ENCODE assay signal across 1 cellular context in genomic region chr1:184299796-184300195, GRCh38.
TF ChIP-seq lines count a peak whose summit lies in the region.

No MANE protein-coding gene starts in this region.

TF ChIP-seq in SK-N-SH, 30 proteins besides CTCF, POLR2A, EP300 and RAD21 (continued from another document):
- TF ChIP-seq USF2 (IDR thresholded peaks at IDR 0.05; ENCODE audit: borderline replicate concordance, low read depth, low read length) (no peak), GATA2 (CRISPR knock-in tag; IDR thresholded peaks at IDR 0.05) (no peak), SIN3A (IDR thresholded peaks at IDR 0.05; ENCODE audit: borderline replicate concordance, low read depth, low read length) (no peak), FOSL2 (IDR thresholded peaks at IDR 0.05; ENCODE audit: borderline replicate concordance, low read depth) (no peak), MEF2A (IDR thresholded peaks at IDR 0.05; ENCODE audit: borderline replicate concordance, low read depth) (no peak), TCF12 (IDR thresholded peaks at IDR 0.05) (no peak)
